ENCODE assay signal across 8 cellular contexts in genomic region chr3:133661454-133662255, GRCh38. TPM values are rescaled to one million over a fixed set of nuclear protein-coding genes. Genes with fewer than 3 reads are reported as not detected.
DNase-seq lines count a peak whose midpoint lies in the region; ATAC-seq and TF ChIP-seq lines count a peak whose summit lies in the region.

Gene TOPBP1 (minus strand): TSS chr3:133661941. CDS start chr3:133661127, 814 bp downstream.

- peaks cover 63% of the 10 kb centered on the region for H3K79me2 ChIP-seq in Loucy (ENCODE audit: insufficient read depth, low read length)

- peaks cover 41% of the 10 kb centered on the region for H4K20me1 ChIP-seq in Loucy (ENCODE audit: insufficient read depth, low read length, poor library complexity, severe bottlenecking)

- TF ChIP-seq CTCF in Loucy (conservative IDR thresholded peaks at IDR 0.05; ENCODE audit: low read length), result no peak
- TF ChIP-seq CTCF in RWPE1 (conservative IDR thresholded peaks at IDR 0.05; ENCODE audit: low read depth), result no peak
- TF ChIP-seq CTCF in fibroblast of pulmonary artery (IDR thresholded peaks at IDR 0.05; ENCODE audit: low read length, missing control alignments), result no peak
- no peak for TF ChIP-seq CTCF in natural killer cell (IDR thresholded peaks at IDR 0.05)

- peak within 1 kb of the TSS; percentile 91 for H2AFZ ChIP-seq in Loucy (ENCODE audit: low read length)

- no peaks in the 10 kb centered on the region for H3K27me3 Mint-ChIP-seq in natural killer cell (ENCODE audit: low read depth in 2 of 2)

- CTCF ChIA-PET in RWPE1 (lab: Yijun Ruan, JAX), result interaction anchor here (0.5 to 1.3 kb wide), 3 partner anchors 157 to 213 kb away, joined by 3 to 4 read pairs (median 3); no protein-coding TSS in a partner anchor

- POLR2A ChIA-PET in RWPE1 (lab: Yijun Ruan, JAX; ENCODE audit: low non-redundant PET), result no interaction called here

- ATAC-seq in natural killer cell, result peak; percentile 81 to 93 (median 89)

- peak; percentile 82 for DNase-seq in ELR (ENCODE audit: low read depth)
- DNase-seq in H7, result peak; percentile 91
- peak; percentile 81 for DNase-seq in RWPE1 (ENCODE audit: low spot score)
- peak; percentile 81 for DNase-seq in activated T-helper 9 cell treated with anti-CD3 and anti-CD28 coated beads, Interleukin-2, amount 50 U/mL, for 16 hours (ENCODE audit: low read depth)
- DNase-seq in fibroblast of pulmonary artery (ENCODE audit: low read depth), result peak; percentile 64
- peak; percentile 76 for DNase-seq in natural killer cell
- peak; percentile 85 for DNase-seq in stimulated activated naive CD4-positive, alpha-beta T cell treated with Interleukin-2 at 50 U/mL for 16 hours (lab: John Stamatoyannopoulos, UW)

- no peaks in the 10 kb centered on the region for H3F3A ChIP-seq in Loucy (ENCODE audit: low read depth)

- H3K36me3 ChIP-seq in H7 (replicated peaks; ENCODE audit: control insufficient read depth, insufficient read depth, low read length) (peaks cover 2% of the 10 kb centered on the region), Loucy (ENCODE audit: insufficient read depth, low read length) (peaks cover 16% of the 10 kb centered on the region)

- peak within 1 kb of the TSS; percentile 95 to 97 for H3K27ac Mint-ChIP-seq in natural killer cell

- H3K4me1 ChIP-seq in Loucy (ENCODE audit: insufficient read depth, low read length, poor library complexity, severe bottlenecking), result peaks cover 36% of the 10 kb centered on the region

- peak within 1 kb of the TSS; percentile 97 for H3K4me3 Mint-ChIP-seq in natural killer cell

- H3K4me3 ChIP-seq in H7 (ENCODE audit: insufficient read depth, low read depth, low read length) (peak within 1 kb of the TSS; percentile 89), Loucy (ENCODE audit: low read length, poor library complexity, severe bottlenecking) (peak within 1 kb of the TSS; percentile 92), fibroblast of pulmonary artery (replicated peaks; ENCODE audit: low read depth, low read length) (peak within 1 kb of the TSS; percentile 77)

- intact Hi-C loops in natural killer cell (cut with micrococcal nuclease), result loop anchor here (1.0 to 5.0 kb wide), 4 partner anchors 83 to 939 kb away; partner anchors contain the start of genes CDV3, NPHP3 and SRPRB

- no peaks in the 10 kb centered on the region for H3K9me3 ChIP-seq in Loucy (ENCODE audit: insufficient read depth, low read depth, low read length)

- H3K9me3 Mint-ChIP-seq in natural killer cell, result no peaks in the 10 kb centered on the region

- H3K9me2 ChIP-seq in Loucy (replicated peaks; ENCODE audit: low read depth, low read length), result no peaks in the 10 kb centered on the region

- H3K4me1 Mint-ChIP-seq in natural killer cell, result peaks cover 40 to 43% of the 10 kb centered on the region in 2 donors

- peak within 1 kb of the TSS; percentile 97 for H3K9ac ChIP-seq in Loucy (ENCODE audit: low read depth, low read length, poor library complexity, severe bottlenecking)

- H3K4me2 ChIP-seq in Loucy (ENCODE audit: low read depth, low read length, poor library complexity, severe bottlenecking), result peak within 1 kb of the TSS; percentile 93

- H3K27me3 ChIP-seq in H7 (ENCODE audit: control insufficient read depth, insufficient read depth, low read length), result no peaks in the 10 kb centered on the region
- no peaks in the 10 kb centered on the region for H3K27me3 ChIP-seq in Loucy (ENCODE audit: insufficient read depth, low read length, poor library complexity, severe bottlenecking)

- peaks cover 4% of the 10 kb centered on the region for H3K36me3 Mint-ChIP-seq in natural killer cell

- peak within 1 kb of the TSS; percentile 83 for H3K27ac ChIP-seq in RWPE1

RNA-seq across cellular contexts. Expression of gene TOPBP1, which starts in this region (rescaled TPM):
- total RNA-seq in H7 (2014; rRNA removed; shearing (Covaris generic)), result 36.3 and 44.3 TPM in 2 replicates
- 10 to 100 TPM; 48.1 to 52.9 (median 50.9) TPM for total RNA-seq in natural killer cell

Comparison
In these comparisons a context has a peak if more than half of its experiments do, and no peak if none do; other contexts are left out.
1. Peak in every context shown above with its lines: DNase-seq, ATAC-seq, H3K4me3 ChIP-seq and H3K27ac ChIP-seq.